ENCODE assay signal across 20 cellular contexts in the genomic region with DNA sequence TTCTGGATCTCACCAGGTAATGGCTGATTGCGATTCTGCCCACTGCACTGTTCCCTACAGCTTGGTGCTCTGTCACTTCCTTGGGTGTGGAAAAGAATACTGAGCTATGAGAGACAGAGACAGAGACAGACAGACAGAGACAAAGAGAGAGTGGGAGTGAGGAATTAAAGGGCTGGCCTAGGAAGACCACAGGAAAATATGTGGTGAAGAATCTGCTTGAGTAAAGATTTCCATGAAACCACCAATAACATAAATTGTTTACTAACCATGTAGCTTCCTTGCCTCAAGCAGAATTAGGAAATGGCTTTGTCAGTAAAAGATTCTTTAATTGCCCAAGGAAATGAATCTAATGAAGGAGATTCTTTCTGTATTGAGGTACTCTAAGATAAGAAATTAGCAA. TPM values are rescaled to one million over a fixed set of nuclear protein-coding genes. Genes with fewer than 3 reads are reported as not detected.
DNase-seq lines count a peak whose midpoint lies in the region; TF ChIP-seq lines count a peak whose summit lies in the region.
"Had no signal": no experiment of that assay in that cellular context is flagged by ENCODE, and none has a peak within 500 bp of the region (broad histone marks: within the 10 kb centered on the region; RNA-seq: fewer than 3 reads in every experiment).

No MANE protein-coding gene starts in this region.

- no TSS peak for BruUV-seq in MCF 10A (replicated peaks; lab: Mats Ljungman, UMichigan)

- POLR2A ChIA-PET in MCF 10A (lab: Yijun Ruan, JAX) = interaction anchor here (0.7 to 4.7 kb wide), 11 partner anchors 8 to 37 kb away, joined by 3 to 30 read pairs (median 6); no protein-coding TSS in a partner anchor
- POLR2A ChIA-PET in CD4-positive, alpha-beta memory T cell (lab: Charles Lee; ENCODE audit: partially characterized antibody) = no interaction called here

- H3K27me3 ChIP-seq in uterus = no peaks in the 10 kb centered on the region
- no peaks in the 10 kb centered on the region for H3K27me3 ChIP-seq in CD4-positive, alpha-beta memory T cell (ENCODE audit: insufficient read depth, low read length)
- H3K27me3 ChIP-seq: tibial nerve had no signal

- no peaks in the 10 kb centered on the region for H3K4me1 ChIP-seq in uterus
- H3K4me1 ChIP-seq in CD4-positive, alpha-beta memory T cell (ENCODE audit: insufficient read depth, low read length) = no peaks in the 10 kb centered on the region
- H3K4me1 ChIP-seq: tibial nerve had no signal

- H3K27ac Mint-ChIP-seq in MCF 10A (ENCODE audit: low read depth, unreplicated experiment) = peak overlapping the region; percentile 0
- H3K27ac Mint-ChIP-seq in CD4-positive, alpha-beta memory T cell = no peak overlapping the region
- H3K27ac Mint-ChIP-seq: activated naive CD8-positive, alpha-beta T cell; mesothelial cell of epicardium; stimulated activated naive B cell treated with anti-CD40 and anti-IgM and Interleukin-4, amounts not matched to agents 10 μg/mL and 1 μg/mL and 100 μg/mL, for 72 hours had no signal

- peaks cover 90% of the 10 kb centered on the region for H3K36me3 Mint-ChIP-seq in MCF 10A (ENCODE audit: insufficient read depth, unreplicated experiment)
- peaks cover 9 to 43% of the 10 kb centered on the region in 2 donors for H3K36me3 Mint-ChIP-seq in CD4-positive, alpha-beta memory T cell

- H3K4me3 ChIP-seq in fibroblast of villous mesenchyme (ENCODE audit: low read depth, low read length) (no peak overlapping the region), uterus (no peak overlapping the region)
- no peak overlapping the region for H3K4me3 ChIP-seq in CD4-positive, alpha-beta memory T cell (ENCODE audit: low read length in 2 of 2)
- H3K4me3 ChIP-seq: tibial nerve had no signal

- TF ChIP-seq POLR2A in uterus (IDR thresholded peaks at IDR 0.05) = no peak

- TF ChIP-seq CTCF in MCF 10A (IDR thresholded peaks at IDR 0.05; ENCODE audit: unreplicated experiment) = no peak
- no peak for TF ChIP-seq CTCF in fibroblast of villous mesenchyme (IDR thresholded peaks at IDR 0.05; ENCODE audit: insufficient read depth, low read depth, low read length)
- TF ChIP-seq CTCF in uterus (IDR thresholded peaks at IDR 0.05) = no peak

- peaks cover 21% of the 10 kb centered on the region for H3K9me3 Mint-ChIP-seq in MCF 10A (ENCODE audit: unreplicated experiment)
- peaks cover 0 to 6% (median under 1%) of the 10 kb centered on the region in 8 donors for H3K9me3 Mint-ChIP-seq in CD4-positive, alpha-beta memory T cell

- H3K4me3 Mint-ChIP-seq in MCF 10A (ENCODE audit: unreplicated experiment) = no peak overlapping the region
- no peak overlapping the region for H3K4me3 Mint-ChIP-seq in CD4-positive, alpha-beta memory T cell
- H3K4me3 Mint-ChIP-seq: activated naive CD8-positive, alpha-beta T cell; mesothelial cell of epicardium; stimulated activated naive B cell treated with anti-CD40 and anti-IgM and Interleukin-4, amounts not matched to agents 10 μg/mL and 1 μg/mL and 100 μg/mL, for 72 hours had no signal

- no peak overlapping the region for H3K27ac ChIP-seq in uterus
- H3K27ac ChIP-seq in CD4-positive, alpha-beta memory T cell (ENCODE audit: low read depth, low read length) = no peak overlapping the region
- H3K27ac ChIP-seq: tibial nerve had no signal

- H3K4me1 Mint-ChIP-seq in MCF 10A (ENCODE audit: insufficient read depth, unreplicated experiment) = peaks cover 25% of the 10 kb centered on the region
- H3K4me1 Mint-ChIP-seq in CD4-positive, alpha-beta memory T cell = no peaks in the 10 kb centered on the region
- H3K4me1 Mint-ChIP-seq: mesothelial cell of epicardium had no signal

- CTCF ChIA-PET in MCF 10A (lab: Yijun Ruan, JAX) = interaction anchor here (0.6 to 2.0 kb wide), 6 partner anchors 11 to 61 kb away, joined by 3 to 8 read pairs (median 4); no protein-coding TSS in a partner anchor
- CTCF ChIA-PET in CD4-positive, alpha-beta memory T cell (lab: Charles Lee; ENCODE audit: partially characterized antibody) = no interaction called here

- peak; percentile 38 for DNase-seq in AG08396 (ENCODE audit: low spot score)
- DNase-seq in H4 (ENCODE audit: low spot score) = peak; percentile 52
- no peak for DNase-seq in MCF 10A (ENCODE audit: unreplicated experiment)
- peak; percentile 78 for DNase-seq in fibroblast of villous mesenchyme (ENCODE audit: low read depth)
- DNase-seq in uterus = no peak
- no peak for DNase-seq in CD4-positive, alpha-beta memory T cell
- DNase-seq in activated CD4-positive, alpha-beta T cell treated with anti-CD3 and anti-CD28 coated beads for 1 hour = no peak
- DNase-seq in posterior cingulate gyrus = no peak
- DNase-seq: activated T-cell treated with anti-CD3 and anti-CD28 coated beads for 4 hours; effector memory CD4-positive, alpha-beta T cell; KG1; NCI-H1092; NCI-H2081 treated with DMSO at 0.1 percent for 48 hours; NCI-H510A; retina; stimulated activated naive B cell treated with anti-CD40 and anti-IgM and Interleukin-4, amounts not matched to agents 10 μg/mL and 1 μg/mL and 100 μg/mL, for 72 hours; T-helper 1 cell had no signal

- no peaks in the 10 kb centered on the region for H3K27me3 Mint-ChIP-seq in MCF 10A (ENCODE audit: insufficient read depth, unreplicated experiment)
- no peaks in the 10 kb centered on the region for H3K27me3 Mint-ChIP-seq in CD4-positive, alpha-beta memory T cell
- H3K27me3 Mint-ChIP-seq: activated naive CD8-positive, alpha-beta T cell; stimulated activated naive B cell treated with anti-CD40 and anti-IgM and Interleukin-4, amounts not matched to agents 10 μg/mL and 1 μg/mL and 100 μg/mL, for 72 hours had no signal

- H3K36me3 ChIP-seq in uterus = no peaks in the 10 kb centered on the region
- no peaks in the 10 kb centered on the region for H3K36me3 ChIP-seq in CD4-positive, alpha-beta memory T cell (ENCODE audit: insufficient read depth, low read length)

- no peaks in the 10 kb centered on the region for H3K9me3 ChIP-seq in uterus
- H3K9me3 ChIP-seq in CD4-positive, alpha-beta memory T cell (ENCODE audit: control insufficient read depth in 1 of 2, low read length in 2 of 2) = no peaks in the 10 kb centered on the region
- H3K9me3 ChIP-seq: tibial nerve had no signal

- intact Hi-C loops in MCF 10A (cut with micrococcal nuclease) = no loop called here
- intact Hi-C loops in uterus (cut with DNase I; ENCODE audit: low total_unique reads) = no loop called here
- intact Hi-C loops in CD4-positive, alpha-beta memory T cell (cut with micrococcal nuclease) = no loop called here
- intact Hi-C loops in posterior cingulate gyrus (cut with DNase I) = no loop called here

RNA-seq across cellular contexts. Expression of a gene that starts 54.4 kb away (rescaled TPM):
- 59.2 and 76.5 TPM in 2 replicates for total RNA-seq in H4 (2014; rRNA removed; shearing (Covaris generic))
- total RNA-seq in MCF 10A (2022) = 164 and 169 TPM in 2 replicates
- total RNA-seq in fibroblast of villous mesenchyme = 163 and 358 TPM in 2 replicates
- total RNA-seq in uterus = 100 to 1,000 TPM in 2 of 4 donors, 10 to 100 TPM in 2; 24.3 to 150 (median 82.3) TPM
- 1 to 10 TPM; 5.4 to 7.2 TPM for total RNA-seq in CD4-positive, alpha-beta memory T cell
- polyA plus RNA-seq in CD4-positive, alpha-beta memory T cell = 10 to 100 TPM in 1 of 2 donors, 1 to 10 TPM in 1; 8.6 to 15.8 TPM

Comparison
In these comparisons a context has a peak if more than half of its experiments do, and no peak if none do; other contexts are left out.
1. DNase-seq: peak in AG08396 (single experiment), H4 (single experiment) and fibroblast of villous mesenchyme (single experiment); none in MCF 10A (single experiment), uterus (0 of 2), CD4-positive, alpha-beta memory T cell (0 of 5), activated CD4-positive, alpha-beta T cell treated with anti-CD3 and anti-CD28 coated beads for 1 hour (single experiment) and posterior cingulate gyrus (0 of 10).